ENCODE assay signal across 1 cellular context in genomic region chr3:50817756-50818518, GRCh38.
TF ChIP-seq lines count a peak whose summit lies in the region.

No MANE protein-coding gene starts in this region.

TF ChIP-seq in H1, 55 proteins besides CTCF, POLR2A, EP300 and RAD21 (continued from another document):
- TF ChIP-seq CHD7 (IDR thresholded peaks at IDR 0.05; ENCODE audit: insufficient replicate concordance, low read length) (peak; percentile 78), BRCA1 (IDR thresholded peaks at IDR 0.05; ENCODE audit: low read depth, low read length) (peak; percentile 77), YY1 (IDR thresholded peaks at IDR 0.05; ENCODE audit: low read depth, low read length) (no peak; the same call in 1 of the 2 replicates), FOSL1 (IDR thresholded peaks at IDR 0.05; ENCODE audit: insufficient read depth, low read depth, low read length) (no peak), POLR2AphosphoS5 (IDR thresholded peaks at IDR 0.05; ENCODE audit: low read depth, low read length) (no peak), HDAC6 (IDR thresholded peaks at IDR 0.05; ENCODE audit: low read depth, low read length) (no peak), MAX (IDR thresholded peaks at IDR 0.05) (no peak), SP1 (IDR thresholded peaks at IDR 0.05; ENCODE audit: low read depth, low read length) (no peak), CREB1 (IDR thresholded peaks at IDR 0.05) (no peak), TAF1 (IDR thresholded peaks at IDR 0.05; ENCODE audit: low read depth, low read length) (peak; percentile 34; the same call in 1 of the 2 replicates), CBX8 (IDR thresholded peaks at IDR 0.05; ENCODE audit: borderline replicate concordance, low read depth, low read length) (no peak), ATF2 (IDR thresholded peaks at IDR 0.05; ENCODE audit: low read length) (no peak; the same call in 1 of the 2 replicates), RNF2 (IDR thresholded peaks at IDR 0.05; ENCODE audit: borderline replicate concordance, low read depth, low read length, missing control alignments, poor library complexity, severe bottlenecking) (no peak), PHF8 (conservative IDR thresholded peaks at IDR 0.05; ENCODE audit: low read depth, low read length) (no peak), JUND (IDR thresholded peaks at IDR 0.05; ENCODE audit: low read length) (no peak), BACH1 (IDR thresholded peaks at IDR 0.05; ENCODE audit: low read length) (no peak), RBBP5 (IDR thresholded peaks at IDR 0.05; ENCODE audit: borderline replicate concordance, low read depth, low read length) (no peak), CHD2 (IDR thresholded peaks at IDR 0.05; ENCODE audit: low read length) (no peak), SUZ12 (IDR thresholded peaks at IDR 0.05; ENCODE audit: low read length) (no peak), NRF1 (IDR thresholded peaks at IDR 0.05; ENCODE audit: low read depth, low read length) (no peak), ZNF274 (IDR thresholded peaks at IDR 0.05; ENCODE audit: borderline replicate concordance, extremely low read depth, low read length) (no peak), HDAC2 (IDR thresholded peaks at IDR 0.05; ENCODE audit: borderline replicate concordance in 1 of 2, low read depth in 2 of 2, low read length in 2 of 2) (0 out of 4 replicates have a peak, but pooled peaks of 1 of the 2 experiments have one; percentile 41), POU5F1 (IDR thresholded peaks at IDR 0.05; ENCODE audit: low read depth, low read length) (0 out of 2 replicates have a peak, but pooled peaks have one; percentile 2), RFX5 (IDR thresholded peaks at IDR 0.05; ENCODE audit: borderline replicate concordance, low read depth, low read length) (no peak), SRF (IDR thresholded peaks at IDR 0.05; ENCODE audit: low read depth, low read length) (no peak), KDM1A (IDR thresholded peaks at IDR 0.05; ENCODE audit: borderline replicate concordance, low read length) (no peak), SIN3A (conservative IDR thresholded peaks at IDR 0.05 in 1 of 2, IDR thresholded peaks at IDR 0.05 in 1 of 2; ENCODE audit: low read depth in 1 of 2, low read length in 2 of 2) (no peak), SAP30 (IDR thresholded peaks at IDR 0.05; ENCODE audit: insufficient read depth, insufficient replicate concordance, low read length) (no peak), ATF3 (IDR thresholded peaks at IDR 0.05; ENCODE audit: insufficient read depth, low read depth, low read length) (no peak), EGR1 (IDR thresholded peaks at IDR 0.05; ENCODE audit: borderline replicate concordance, low read depth, low read length) (no peak), TEAD4 (IDR thresholded peaks at IDR 0.05; ENCODE audit: low read depth, low read length) (no peak), RXRA (IDR thresholded peaks at IDR 0.05; ENCODE audit: insufficient read depth, low read depth, low read length) (no peak), BCL11A (IDR thresholded peaks at IDR 0.05; ENCODE audit: low read depth in 2 of 2, low read length in 2 of 2) (no peak), CBX5 (IDR thresholded peaks at IDR 0.05; ENCODE audit: low read depth, low read length) (no peak), NANOG (IDR thresholded peaks at IDR 0.05; ENCODE audit: insufficient read depth, low read depth, low read length, poor library complexity, severe bottlenecking) (no peak), KDM4A (IDR thresholded peaks at IDR 0.05; ENCODE audit: low read depth, low read length, severe bottlenecking) (no peak), TCF12 (IDR thresholded peaks at IDR 0.05; ENCODE audit: low read depth, low read length) (no peak), ASH2L (IDR thresholded peaks at IDR 0.05; ENCODE audit: low read length) (no peak)
